ENCODE assay signal across 7 cellular contexts in the genomic region with DNA sequence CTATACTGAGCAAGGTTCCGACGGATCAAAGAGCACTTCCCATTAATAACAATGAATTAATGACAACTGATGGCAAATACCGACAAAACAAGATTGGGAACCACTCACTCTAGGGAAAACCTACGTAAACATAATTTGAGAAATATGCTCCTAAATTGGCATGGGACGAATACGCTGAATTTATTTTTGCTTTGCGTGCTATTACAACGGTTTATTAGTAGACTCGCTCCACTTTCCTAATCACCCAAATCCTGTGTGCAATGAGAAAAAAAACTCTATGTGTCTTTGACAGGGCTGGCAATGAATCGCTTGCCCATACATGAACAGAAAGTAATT. TPM values are rescaled to one million over a fixed set of nuclear protein-coding genes. Genes with fewer than 3 reads are reported as not detected.
DNase-seq lines count a peak whose midpoint lies in the region; ATAC-seq lines count a peak whose summit lies in the region.

No MANE protein-coding gene starts in this region.

- H3K9me3 Mint-ChIP-seq in activated CD8-positive, alpha-beta T cell treated with anti-CD3 and anti-CD28 coated beads, Interleukin-2, amount 10 ng/mL, durations not matched to agents 7 days and 5 days (ENCODE audit: insufficient read depth): no peaks in the 10 kb centered on the region
- no peaks in the 10 kb centered on the region for H3K9me3 Mint-ChIP-seq in stimulated activated effector memory CD8-positive, alpha-beta T cell treated with anti-CD3 and anti-CD28 coated beads, Interleukin-12 subunit alpha, Interleukin-12 subunit beta, amount 100 ng/mL, for 72 hours

- H3K9me3 ChIP-seq in iPS DF 6.9 (ENCODE audit: control insufficient read depth, insufficient read depth, low read length): no peaks in the 10 kb centered on the region

- H3K36me3 Mint-ChIP-seq in activated CD8-positive, alpha-beta T cell treated with anti-CD3 and anti-CD28 coated beads, Interleukin-2, amount 10 ng/mL, durations not matched to agents 7 days and 5 days (ENCODE audit: low read depth): peaks cover 24% of the 10 kb centered on the region
- H3K36me3 Mint-ChIP-seq in stimulated activated effector memory CD8-positive, alpha-beta T cell treated with anti-CD3 and anti-CD28 coated beads, Interleukin-12 subunit alpha, Interleukin-12 subunit beta, amount 100 ng/mL, for 72 hours: peaks cover 17% of the 10 kb centered on the region

- no peak for DNase-seq in activated CD8-positive, alpha-beta T cell treated with anti-CD3 and anti-CD28 coated beads, Interleukin-2, amount 10 ng/mL, durations not matched to agents 7 days and 5 days
- no peak for DNase-seq in iPS DF 6.9 (ENCODE audit: low read depth, low spot score)
- DNase-seq in stimulated activated effector memory CD8-positive, alpha-beta T cell treated with anti-CD3 and anti-CD28 coated beads, Interleukin-12 subunit alpha, Interleukin-12 subunit beta, amount 100 ng/mL, for 72 hours (ENCODE audit: low spot score in 2 of 2): no peak
- DNase-seq in pons (ENCODE audit: low spot score): no peak
- DNase-seq in G401 (ENCODE audit: low spot score): no peak

- H3K27me3 Mint-ChIP-seq in activated CD8-positive, alpha-beta T cell treated with anti-CD3 and anti-CD28 coated beads, Interleukin-2, amount 10 ng/mL, durations not matched to agents 7 days and 5 days (ENCODE audit: low read depth): no peaks in the 10 kb centered on the region

- WGBS in iPS DF 6.9 (ENCODE audit: insufficient coverage, insufficient read length): no CpG with 5 or more reads among the region's 10 CpGs

- no peak overlapping the region for H3K27ac ChIP-seq in iPS DF 6.9 (ENCODE audit: low read length)

- H3K36me3 ChIP-seq in iPS DF 6.9 (ENCODE audit: control insufficient read depth, insufficient read depth, low read length): no peaks in the 10 kb centered on the region

- ATAC-seq in HG03342 (IDR thresholded peaks at IDR 0.05; ENCODE audit: unreplicated experiment) (peak; percentile 2), GM19452 (IDR thresholded peaks at IDR 0.05; ENCODE audit: unreplicated experiment) (no peak)
- ATAC-seq in activated CD8-positive, alpha-beta T cell treated with anti-CD3 and anti-CD28 coated beads, Interleukin-2, amount 10 ng/mL, durations not matched to agents 7 days and 5 days: no peak
- no peak for ATAC-seq in stimulated activated effector memory CD8-positive, alpha-beta T cell treated with anti-CD3 and anti-CD28 coated beads, Interleukin-12 subunit alpha, Interleukin-12 subunit beta, amount 100 ng/mL, for 72 hours

- no peaks in the 10 kb centered on the region for H3K4me1 ChIP-seq in iPS DF 6.9 (ENCODE audit: control insufficient read depth, insufficient read depth, low read length)

- peak overlapping the region; percentile 86; the same call in 1 of the 2 replicates for H3K4me3 ChIP-seq in iPS DF 6.9 (ENCODE audit: low read length)

- no peaks in the 10 kb centered on the region for H3K27me3 ChIP-seq in iPS DF 6.9 (ENCODE audit: control insufficient read depth, insufficient read depth, low read length)

- peak overlapping the region; percentile 96 for H3K4me3 Mint-ChIP-seq in activated CD8-positive, alpha-beta T cell treated with anti-CD3 and anti-CD28 coated beads, Interleukin-2, amount 10 ng/mL, durations not matched to agents 7 days and 5 days
- peak overlapping the region; percentile 91 for H3K4me3 Mint-ChIP-seq in stimulated activated effector memory CD8-positive, alpha-beta T cell treated with anti-CD3 and anti-CD28 coated beads, Interleukin-12 subunit alpha, Interleukin-12 subunit beta, amount 100 ng/mL, for 72 hours

- in situ Hi-C loops in G401 (cut with HindIII; ENCODE audit: low sequenced_read_pairs): no loop called here

- peak overlapping the region; percentile 51 for H3K27ac Mint-ChIP-seq in activated CD8-positive, alpha-beta T cell treated with anti-CD3 and anti-CD28 coated beads, Interleukin-2, amount 10 ng/mL, durations not matched to agents 7 days and 5 days
- peak overlapping the region; percentile 87 for H3K27ac Mint-ChIP-seq in stimulated activated effector memory CD8-positive, alpha-beta T cell treated with anti-CD3 and anti-CD28 coated beads, Interleukin-12 subunit alpha, Interleukin-12 subunit beta, amount 100 ng/mL, for 72 hours

- POLR2A ChIA-PET in activated CD8-positive, alpha-beta T cell treated with anti-CD3 and anti-CD28 coated beads, Interleukin-2, amount 10 ng/mL, durations not matched to agents 7 days and 5 days (lab: Charles Lee): interaction anchor here (1.3 to 3.5 kb wide), 2 partner anchors 9 to 28 kb away, joined by 3 to 23 read pairs; a partner anchor contains a TSS

- H3K4me1 Mint-ChIP-seq in activated CD8-positive, alpha-beta T cell treated with anti-CD3 and anti-CD28 coated beads, Interleukin-2, amount 10 ng/mL, durations not matched to agents 7 days and 5 days (ENCODE audit: low read depth): peaks cover 26% of the 10 kb centered on the region
- H3K4me1 Mint-ChIP-seq in stimulated activated effector memory CD8-positive, alpha-beta T cell treated with anti-CD3 and anti-CD28 coated beads, Interleukin-12 subunit alpha, Interleukin-12 subunit beta, amount 100 ng/mL, for 72 hours: peaks cover 21% of the 10 kb centered on the region

- CTCF ChIA-PET in activated CD8-positive, alpha-beta T cell treated with anti-CD3 and anti-CD28 coated beads, Interleukin-2, amount 10 ng/mL, durations not matched to agents 7 days and 5 days (lab: Charles Lee): interaction anchor here (1.2 kb wide), 2 partner anchors 29 to 168 kb away, joined by 3 read pairs; no protein-coding TSS in a partner anchor

RNA-seq across cellular contexts. Expression of a gene that starts 0.5 kb away (rescaled TPM):
- total RNA-seq in activated CD8-positive, alpha-beta T cell treated with anti-CD3 and anti-CD28 coated beads, Interleukin-2, amount 10 ng/mL, durations not matched to agents 7 days and 5 days: 10 to 100 TPM; 27.4 to 28.9 TPM
- total RNA-seq in G401 (2014; rRNA removed; shearing (Covaris generic)): 24.5 and 24.7 TPM in 2 replicates

RNA-seq across cellular contexts. Expression of a gene that starts 27.7 kb away (rescaled TPM):
- 10 to 100 TPM; 75.5 to 77.3 TPM for total RNA-seq in activated CD8-positive, alpha-beta T cell treated with anti-CD3 and anti-CD28 coated beads, Interleukin-2, amount 10 ng/mL, durations not matched to agents 7 days and 5 days
- 65.3 and 122 TPM in 2 replicates for total RNA-seq in G401 (2014; rRNA removed; shearing (Covaris generic))
